8 cellular contexts compared by ENCODE assay signal in genomic region chr20:47357296-47358051, GRCh38. TPM values are rescaled to one million over a fixed set of nuclear protein-coding genes. Genes with fewer than 3 reads are reported as not detected.
A peak's percentile ranks its signal among the peaks of the same experiment; 100 is the strongest.
DNase-seq lines count a peak whose midpoint lies in the region; ATAC-seq and TF ChIP-seq lines count a peak whose summit lies in the region.

No MANE protein-coding gene starts in this region.

- H3K9me3 ChIP-seq in mononuclear cell (ENCODE audit: low read depth, low read length) = no peaks in the 10 kb centered on the region

- H3K27ac Mint-ChIP-seq in activated CD8-positive, alpha-beta memory T cell treated with anti-CD3 and anti-CD28 coated beads, Interleukin-2, amount 10 ng/mL, durations not matched to agents 7 days and 5 days = peak overlapping the region; percentile 99
- no peak overlapping the region for H3K27ac Mint-ChIP-seq in endothelial cell (ENCODE audit: unreplicated experiment)

- CTCF ChIA-PET in AG04449 (lab: Yijun Ruan, JAX) = interaction anchor here (1.6 to 10.7 kb wide), 4 partner anchors 10 to 85 kb away, joined by 4 to 112 read pairs (median 46); no protein-coding TSS in a partner anchor
- CTCF ChIA-PET in activated CD8-positive, alpha-beta memory T cell treated with anti-CD3 and anti-CD28 coated beads, Interleukin-2, amount 10 ng/mL, durations not matched to agents 7 days and 5 days (lab: Charles Lee) = interaction anchor here (1.2 to 15.4 kb wide), 6 partner anchors 10 to 144 kb away, joined by 3 to 165 read pairs (median 7); partner anchors contain the start of gene NCOA3

- ATAC-seq in GM19023 (IDR thresholded peaks at IDR 0.05; ENCODE audit: unreplicated experiment) (peak; percentile 65), HG03354 (IDR thresholded peaks at IDR 0.05; ENCODE audit: poor library complexity, severe bottlenecking, unreplicated experiment) (peak; percentile 54)
- ATAC-seq in activated CD8-positive, alpha-beta memory T cell treated with anti-CD3 and anti-CD28 coated beads, Interleukin-2, amount 10 ng/mL, durations not matched to agents 7 days and 5 days = peak; percentile 50

- H3K4me3 ChIP-seq in AG04449 (ENCODE audit: low read depth, low read length) (peak overlapping the region; percentile 8), mononuclear cell (ENCODE audit: low read length) (peak overlapping the region; percentile 37)

- no peak for DNase-seq in AG04449 (ENCODE audit: low read depth, low spot score)
- DNase-seq in NCI-H774 (lab: John Stamatoyannopoulos, UW) = peak; percentile 67
- DNase-seq in activated CD8-positive, alpha-beta memory T cell treated with anti-CD3 and anti-CD28 coated beads, Interleukin-2, amount 10 ng/mL, durations not matched to agents 7 days and 5 days = peak; percentile 80
- peak; percentile 81 for DNase-seq in endothelial cell (ENCODE audit: low spot score)
- DNase-seq in stimulated activated CD8-positive, alpha-beta memory T cell treated with anti-CD3 and anti-CD28 coated beads, Interleukin-2, amount 100 ng/mL, for 1 hour (ENCODE audit: low read depth in 2 of 2) = peak; percentile 25 to 35

- H3K27me3 Mint-ChIP-seq in activated CD8-positive, alpha-beta memory T cell treated with anti-CD3 and anti-CD28 coated beads, Interleukin-2, amount 10 ng/mL, durations not matched to agents 7 days and 5 days = no peaks in the 10 kb centered on the region
- peaks cover 18% of the 10 kb centered on the region for H3K27me3 Mint-ChIP-seq in endothelial cell (ENCODE audit: unreplicated experiment)

- no peaks in the 10 kb centered on the region for H3K9me3 Mint-ChIP-seq in activated CD8-positive, alpha-beta memory T cell treated with anti-CD3 and anti-CD28 coated beads, Interleukin-2, amount 10 ng/mL, durations not matched to agents 7 days and 5 days (ENCODE audit: low read depth)
- H3K9me3 Mint-ChIP-seq in endothelial cell (ENCODE audit: unreplicated experiment) = no peaks in the 10 kb centered on the region

- no peaks in the 10 kb centered on the region for H3K27me3 ChIP-seq in mononuclear cell (ENCODE audit: insufficient read depth, low read length)

- TF ChIP-seq CTCF in AG04449 (IDR thresholded peaks at IDR 0.05; ENCODE audit: insufficient read depth, low read length, missing control alignments) (no peak), endothelial cell (IDR thresholded peaks at IDR 0.05; ENCODE audit: unreplicated experiment) (no peak)

- H3K4me1 ChIP-seq in mononuclear cell (ENCODE audit: insufficient read depth, low read length) = peaks cover 93% of the 10 kb centered on the region

- POLR2A ChIA-PET in AG04449 (lab: Yijun Ruan, JAX) = interaction anchor here (1.6 to 5.9 kb wide), 5 partner anchors 23 to 84 kb away, joined by 4 to 66 read pairs (median 25); no protein-coding TSS in a partner anchor

- peaks cover 19% of the 10 kb centered on the region for H3K36me3 Mint-ChIP-seq in activated CD8-positive, alpha-beta memory T cell treated with anti-CD3 and anti-CD28 coated beads, Interleukin-2, amount 10 ng/mL, durations not matched to agents 7 days and 5 days
- H3K36me3 Mint-ChIP-seq in endothelial cell (ENCODE audit: low read depth, unreplicated experiment) = no peaks in the 10 kb centered on the region

- H3K4me1 Mint-ChIP-seq in activated CD8-positive, alpha-beta memory T cell treated with anti-CD3 and anti-CD28 coated beads, Interleukin-2, amount 10 ng/mL, durations not matched to agents 7 days and 5 days = peaks cover 55% of the 10 kb centered on the region
- H3K4me1 Mint-ChIP-seq in endothelial cell (ENCODE audit: unreplicated experiment) = peaks cover 72% of the 10 kb centered on the region

- peak overlapping the region; percentile 87 for H3K4me3 Mint-ChIP-seq in activated CD8-positive, alpha-beta memory T cell treated with anti-CD3 and anti-CD28 coated beads, Interleukin-2, amount 10 ng/mL, durations not matched to agents 7 days and 5 days
- H3K4me3 Mint-ChIP-seq in endothelial cell (ENCODE audit: unreplicated experiment) = peak overlapping the region; percentile 96

RNA-seq across cellular contexts. Expression of gene ZMYND8, which starts 1.0 kb away (rescaled TPM):
- 10 to 100 TPM; 39.4 to 45.2 TPM for total RNA-seq in activated CD8-positive, alpha-beta memory T cell treated with anti-CD3 and anti-CD28 coated beads, Interleukin-2, amount 10 ng/mL, durations not matched to agents 7 days and 5 days
- 109 TPM for total RNA-seq in endothelial cell (ENCODE audit: unreplicated experiment)
- 18.7 TPM for total RNA-seq in mononuclear cell
